1 cellular context compared by ENCODE assay signal in genomic region chr6:41578714-41579610, GRCh38.
TF ChIP-seq lines count a peak whose summit lies in the region.

No MANE protein-coding gene starts in this region.

TF ChIP-seq in HepG2, 621 proteins besides CTCF, POLR2A, EP300 and RAD21 (continued from another document and continues in another):
- TF ChIP-seq ZSCAN5A (CRISPR knock-in tag; IDR thresholded peaks at IDR 0.05; ENCODE audit: borderline replicate concordance) (no peak), MED1 (CRISPR knock-in tag; IDR thresholded peaks at IDR 0.05) (no peak), ZNF552 (CRISPR knock-in tag; IDR thresholded peaks at IDR 0.05; ENCODE audit: borderline replicate concordance) (no peak), AKAP8 (CRISPR knock-in tag; IDR thresholded peaks at IDR 0.05) (no peak; the same call in 1 of the 2 replicates), ZFP36 (IDR thresholded peaks at IDR 0.05; ENCODE audit: borderline replicate concordance, low read depth, low read length, partially characterized antibody) (peak; percentile 1), SPEN (CRISPR knock-in tag; IDR thresholded peaks at IDR 0.05; ENCODE audit: low read depth) (no peak), ZNF12 (CRISPR knock-in tag; IDR thresholded peaks at IDR 0.05) (peak; percentile 27; the same call in 1 of the 2 replicates), ZNF737 (CRISPR knock-in tag; IDR thresholded peaks at IDR 0.05; ENCODE audit: borderline replicate concordance) (no peak), ETV5 (CRISPR knock-in tag; IDR thresholded peaks at IDR 0.05; ENCODE audit: borderline replicate concordance) (peak; percentile 24; the same call in 1 of the 2 replicates), RXRB (CRISPR knock-in tag; IDR thresholded peaks at IDR 0.05; ENCODE audit: borderline replicate concordance) (no peak), SRSF4 (IDR thresholded peaks at IDR 0.05; ENCODE audit: low read depth, low read length, poor library complexity, severe bottlenecking) (no peak), ZNF281 (CRISPR knock-in tag; IDR thresholded peaks at IDR 0.05; ENCODE audit: borderline replicate concordance) (peak; percentile 90), PREB (CRISPR knock-in tag; IDR thresholded peaks at IDR 0.05) (no peak), ZNF431 (CRISPR knock-in tag; IDR thresholded peaks at IDR 0.05; ENCODE audit: borderline replicate concordance, low read depth) (no peak), E2F1 (CRISPR knock-in tag; IDR thresholded peaks at IDR 0.05) (no peak), ZNF660 (CRISPR knock-in tag; IDR thresholded peaks at IDR 0.05; ENCODE audit: borderline replicate concordance, low read depth) (no peak), ZNF230 (CRISPR knock-in tag; IDR thresholded peaks at IDR 0.05) (no peak), ZNF33B (CRISPR knock-in tag; IDR thresholded peaks at IDR 0.05) (no peak), MXD4 (CRISPR knock-in tag; IDR thresholded peaks at IDR 0.05) (no peak), ZNF550 (CRISPR knock-in tag; IDR thresholded peaks at IDR 0.05; ENCODE audit: borderline replicate concordance) (no peak), WIZ (CRISPR knock-in tag; IDR thresholded peaks at IDR 0.05) (no peak), ARID4A (CRISPR knock-in tag; IDR thresholded peaks at IDR 0.05; ENCODE audit: borderline replicate concordance) (no peak), ZBTB3 (CRISPR knock-in tag; IDR thresholded peaks at IDR 0.05; ENCODE audit: borderline replicate concordance, low read depth) (no peak), LBX2 (CRISPR knock-in tag; IDR thresholded peaks at IDR 0.05; ENCODE audit: borderline replicate concordance) (no peak), ZNF740 (CRISPR knock-in tag; IDR thresholded peaks at IDR 0.05) (peak; percentile 89; the same call in 1 of the 2 replicates), ZNF253 (CRISPR knock-in tag; IDR thresholded peaks at IDR 0.05; ENCODE audit: borderline replicate concordance) (no peak), LCORL (IDR thresholded peaks at IDR 0.05) (no peak), LCORL (CRISPR knock-in tag; IDR thresholded peaks at IDR 0.05) (no peak; the same call in 1 of the 2 replicates), ZFYVE20 (CRISPR knock-in tag; IDR thresholded peaks at IDR 0.05; ENCODE audit: borderline replicate concordance, low read depth) (no peak), ZNF414 (CRISPR knock-in tag; IDR thresholded peaks at IDR 0.05) (no peak), MZF1 (CRISPR knock-in tag; IDR thresholded peaks at IDR 0.05; ENCODE audit: borderline replicate concordance) (peak; percentile 51; the same call in 1 of the 2 replicates), PAX8 (CRISPR knock-in tag; IDR thresholded peaks at IDR 0.05; ENCODE audit: borderline replicate concordance) (no peak), ZNF772 (CRISPR knock-in tag; IDR thresholded peaks at IDR 0.05) (no peak), HES4 (CRISPR knock-in tag; IDR thresholded peaks at IDR 0.05; ENCODE audit: borderline replicate concordance) (no peak), ZNF280B (CRISPR knock-in tag; IDR thresholded peaks at IDR 0.05; ENCODE audit: borderline replicate concordance) (no peak), ETS1 (CRISPR knock-in tag; IDR thresholded peaks at IDR 0.05) (no peak), CAMTA2 (CRISPR knock-in tag; IDR thresholded peaks at IDR 0.05; ENCODE audit: borderline replicate concordance) (no peak), ONECUT2 (CRISPR knock-in tag; IDR thresholded peaks at IDR 0.05) (0 out of 2 replicates have a peak, but pooled peaks have one; percentile 36), ZNF18 (CRISPR knock-in tag; IDR thresholded peaks at IDR 0.05; ENCODE audit: insufficient replicate concordance) (no peak), CENPBD1 (CRISPR knock-in tag; IDR thresholded peaks at IDR 0.05; ENCODE audit: borderline replicate concordance, low read depth) (no peak), PPARG (CRISPR knock-in tag; conservative IDR thresholded peaks at IDR 0.05) (no peak), ZNF607 (CRISPR knock-in tag; IDR thresholded peaks at IDR 0.05; ENCODE audit: borderline replicate concordance) (no peak), HNF4G (IDR thresholded peaks at IDR 0.05; ENCODE audit: borderline replicate concordance, low read depth, low read length) (0 out of 2 replicates have a peak, but pooled peaks have one; percentile 21), HNF4G (CRISPR knock-in tag; IDR thresholded peaks at IDR 0.05; ENCODE audit: borderline replicate concordance, low read depth) (no peak), PRPF4 (IDR thresholded peaks at IDR 0.05; ENCODE audit: low read depth, low read length, poor library complexity, severe bottlenecking) (peak; percentile 90), TARDBP (CRISPR knock-in tag; IDR thresholded peaks at IDR 0.05) (no peak)
